ENCODE assay signal across 8 cellular contexts in the genomic region with DNA sequence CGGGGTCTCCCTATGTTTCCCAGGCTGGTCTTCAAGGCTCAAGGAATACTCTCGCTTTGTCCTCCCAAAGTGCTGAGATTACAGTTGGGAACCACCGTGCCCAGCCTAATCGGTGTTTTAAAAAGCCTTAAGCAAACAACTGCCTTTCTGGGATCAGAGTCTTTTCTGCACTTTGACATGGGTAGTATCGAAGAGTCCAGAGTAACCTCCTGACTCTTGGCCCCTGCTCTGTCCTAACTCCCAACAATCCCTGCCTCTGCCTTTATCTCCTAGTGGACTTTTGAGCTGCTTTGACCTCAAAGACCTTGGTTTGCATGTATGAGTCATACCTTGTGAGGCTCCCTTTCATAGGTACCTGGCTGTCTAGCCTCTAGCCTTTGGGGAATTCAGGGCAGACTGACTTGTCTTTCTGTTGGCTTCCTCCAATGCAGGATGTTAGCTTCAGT. TPM values are rescaled to one million over a fixed set of nuclear protein-coding genes. Genes with fewer than 3 reads are reported as not detected.
DNase-seq lines count a peak whose midpoint lies in the region; ATAC-seq and TF ChIP-seq lines count a peak whose summit lies in the region.

No MANE protein-coding gene starts in this region.

- DNase-seq in GM12865 (ENCODE audit: low read depth), result peak; percentile 76
- peak; percentile 50 for DNase-seq in H9
- peak; percentile 13 for DNase-seq in OCI-LY7 (ENCODE audit: low spot score)
- peak in 1 of 3 donors; percentile 83 for DNase-seq in right lobe of liver
- DNase-seq in spleen, result no peak
- no peak for DNase-seq in NCI-H1930 (lab: John Stamatoyannopoulos, UW)
- no peak for DNase-seq in neuronal stem cell (ENCODE audit: low spot score)
- DNase-seq in adrenal gland, result no peak

- CTCF ChIA-PET in OCI-LY7 (lab: Charles Lee; ENCODE audit: unreplicated experiment), result no interaction called here

- ATAC-seq in right lobe of liver, result peak; percentile 83 to 94 (median 86)

- TF ChIP-seq CTCF in GM12865 (IDR thresholded peaks at IDR 0.05; ENCODE audit: insufficient read depth, low read depth, low read length, missing control alignments), result no peak
- no peak for TF ChIP-seq CTCF in H9 (conservative IDR thresholded peaks at IDR 0.05)
- TF ChIP-seq CTCF in OCI-LY7 (conservative IDR thresholded peaks at IDR 0.05; ENCODE audit: low read length), result no peak
- no peak for TF ChIP-seq CTCF in right lobe of liver (IDR thresholded peaks at IDR 0.05)
- TF ChIP-seq CTCF in spleen (IDR thresholded peaks at IDR 0.05 in 8 of 11, conservative IDR thresholded peaks at IDR 0.05 in 3 of 11), result no peak
- no peak for TF ChIP-seq CTCF in adrenal gland (IDR thresholded peaks at IDR 0.05)

- H3K4me2 ChIP-seq in H9 (ENCODE audit: insufficient read depth, insufficient read length, low read length) (no peak overlapping the region), OCI-LY7 (ENCODE audit: low read length) (no peak overlapping the region), neuronal stem cell (ENCODE audit: insufficient read depth, low read length, poor library complexity, severe bottlenecking) (no peak overlapping the region)

- H3K27me3 Mint-ChIP-seq in H9 (ENCODE audit: low read depth), result no peaks in the 10 kb centered on the region

- H3T11ph ChIP-seq in H9 (ENCODE audit: low read length), result no peak overlapping the region

- H4K5ac ChIP-seq in H9 (ENCODE audit: insufficient read length, low read depth, low read length), result no peak overlapping the region

- H3K9me3 ChIP-seq in H9 (ENCODE audit: control insufficient read depth, low read depth, low read length), result no peaks in the 10 kb centered on the region
- no peaks in the 10 kb centered on the region for H3K9me3 ChIP-seq in OCI-LY7 (ENCODE audit: low read length)
- H3K9me3 ChIP-seq in right lobe of liver, result no peaks in the 10 kb centered on the region
- H3K9me3 ChIP-seq in spleen, result no peaks in the 10 kb centered on the region
- no peaks in the 10 kb centered on the region for H3K9me3 ChIP-seq in neuronal stem cell (replicated peaks in 1 of 2; ENCODE audit: control insufficient read depth in 2 of 2, insufficient read depth in 1 of 2, low read depth in 1 of 2, low read length in 2 of 2)
- H3K9me3 ChIP-seq in adrenal gland (replicated peaks in 1 of 3), result no peaks in the 10 kb centered on the region

- H3K14ac ChIP-seq in H9 (ENCODE audit: insufficient read depth, low read length) (no peak overlapping the region), neuronal stem cell (ENCODE audit: low read length) (no peak overlapping the region)

- TF ChIP-seq POLR2A in right lobe of liver (IDR thresholded peaks at IDR 0.05), result no peak
- no peak for TF ChIP-seq POLR2A in spleen (IDR thresholded peaks at IDR 0.05)
- TF ChIP-seq POLR2A in adrenal gland (IDR thresholded peaks at IDR 0.05), result no peak

- H3K36me3 ChIP-seq in OCI-LY7 (ENCODE audit: insufficient read depth, low read length), result peaks cover 16% of the 10 kb centered on the region; the same call in 1 of the 2 replicates
- peaks cover 0 to 3% (median 0%) of the 10 kb centered on the region in 4 donors for H3K36me3 ChIP-seq in right lobe of liver
- H3K36me3 ChIP-seq in spleen, result peaks cover 0 to 4% (median 0%) of the 10 kb centered on the region in 6 donors
- H3K36me3 ChIP-seq in neuronal stem cell (replicated peaks in 1 of 2; ENCODE audit: control insufficient read depth in 2 of 2, insufficient read depth in 2 of 2, low read length in 2 of 2), result peaks cover 5 to 28% of the 10 kb centered on the region in 2 donors
- H3K36me3 ChIP-seq in adrenal gland (replicated peaks in 1 of 2), result no peaks in the 10 kb centered on the region

- H2BK15ac ChIP-seq in H9 (ENCODE audit: low read depth, low read length) (no peak overlapping the region), neuronal stem cell (ENCODE audit: low read length) (no peak overlapping the region)

- H3K4ac ChIP-seq in H9 (ENCODE audit: low read depth, low read length) (no peak overlapping the region), neuronal stem cell (ENCODE audit: low read length) (no peak overlapping the region)

- intact Hi-C loops in OCI-LY7 (cut with micrococcal nuclease; ENCODE audit: unreplicated experiment), result no loop called here
- intact Hi-C loops in right lobe of liver (cut with DNase I), result no loop called here
- intact Hi-C loops in spleen (cut with DNase I; ENCODE audit: low total_unique reads), result no loop called here
- intact Hi-C loops in adrenal gland (cut with DNase I), result no loop called here

- H3K27me3 ChIP-seq in H9 (ENCODE audit: insufficient read depth, low read length) (no peaks in the 10 kb centered on the region), right lobe of liver (no peaks in the 10 kb centered on the region), spleen (replicated peaks in 1 of 7) (no peaks in the 10 kb centered on the region), neuronal stem cell (ENCODE audit: control insufficient read depth in 3 of 3, insufficient read depth in 3 of 3, low read depth in 1 of 3, low read length in 3 of 3) (peaks cover 0 to 2% (median 0%) of the 10 kb centered on the region in 3 experiments), adrenal gland (no peaks in the 10 kb centered on the region)

- H3K18ac ChIP-seq in H9 (ENCODE audit: insufficient read length, low read depth, low read length) (no peak overlapping the region), neuronal stem cell (ENCODE audit: low read length) (no peak overlapping the region)

- H3K4me1 ChIP-seq in H9 (ENCODE audit: insufficient read depth, low read length) (no peaks in the 10 kb centered on the region), OCI-LY7 (ENCODE audit: insufficient read depth, low read length, poor library complexity, severe bottlenecking) (peaks cover 17% of the 10 kb centered on the region), right lobe of liver (peaks cover 0 to 29% (median 14%) of the 10 kb centered on the region in 4 donors), spleen (peaks cover 0 to 6% (median 0%) of the 10 kb centered on the region in 6 donors), neuronal stem cell (ENCODE audit: control insufficient read depth in 2 of 2, insufficient read depth in 1 of 2, low read depth in 1 of 2, low read length in 2 of 2) (no peaks in the 10 kb centered on the region), adrenal gland (replicated peaks in 1 of 2) (no peaks in the 10 kb centered on the region)

- peak overlapping the region in 2 of 3 experiments; percentile 15 to 62; a peak in 3 of 7 replicates for H3K27ac Mint-ChIP-seq in H9

- H2BK120ac ChIP-seq in H9 (ENCODE audit: low read depth, low read length, poor library complexity, severe bottlenecking), result no peak overlapping the region
- H2BK120ac ChIP-seq in neuronal stem cell (ENCODE audit: low read depth, low read length), result no peak overlapping the region

- no peak overlapping the region for H2BK20ac ChIP-seq in H9 (ENCODE audit: low read depth, low read length, poor library complexity, severe bottlenecking)

- no peaks in the 10 kb centered on the region; a peak in 1 of 7 replicates for H3K36me3 Mint-ChIP-seq in H9 (ENCODE audit: insufficient read depth in 1 of 3, low read depth in 3 of 3)

- H3K79me1 ChIP-seq in H9 (ENCODE audit: insufficient read depth, low read depth, low read length, poor library complexity, severe bottlenecking) (peaks cover 2% of the 10 kb centered on the region), neuronal stem cell (ENCODE audit: low read depth, low read length) (peaks cover 2% of the 10 kb centered on the region)

- no peak overlapping the region for H3K56ac ChIP-seq in H9 (ENCODE audit: insufficient read length, low read depth, low read length)

- H3K23me2 ChIP-seq in H9 (ENCODE audit: insufficient read length, low read depth, low read length, poor library complexity, severe bottlenecking), result no peaks in the 10 kb centered on the region

- no peak overlapping the region for H2BK12ac ChIP-seq in H9 (ENCODE audit: insufficient read length, low read depth, low read length)
- H2BK12ac ChIP-seq in neuronal stem cell (ENCODE audit: low read length), result no peak overlapping the region

- H2BK5ac ChIP-seq in H9 (ENCODE audit: insufficient read length, low read length) (no peak overlapping the region), neuronal stem cell (ENCODE audit: low read length) (no peak overlapping the region)

- H4K8ac ChIP-seq in H9 (replicated peaks; ENCODE audit: insufficient read length, low read depth, low read length), result no peak overlapping the region
- no peak overlapping the region for H4K8ac ChIP-seq in neuronal stem cell (ENCODE audit: low read depth, low read length)

- no peak overlapping the region for H3K4me3 ChIP-seq in GM12865 (ENCODE audit: low read depth, low read length)
- no peak overlapping the region for H3K4me3 ChIP-seq in OCI-LY7 (ENCODE audit: low read depth, low read length, poor library complexity, severe bottlenecking)
- H3K4me3 ChIP-seq in right lobe of liver, result peak overlapping the region in 1 of 3 donors; percentile 7
- H3K4me3 ChIP-seq in spleen, result no peak overlapping the region
- no peak overlapping the region for H3K4me3 ChIP-seq in neuronal stem cell (ENCODE audit: low read length in 2 of 2)
- H3K4me3 ChIP-seq in adrenal gland, result no peak overlapping the region

- WGBS in H9 (ENCODE audit: extremely low coverage, insufficient read length, low lambda C conversion rate), result no CpG with 5 or more reads among the region's 5 CpGs
- 48% methylated on average over 5 of the region's 5 CpGs for WGBS in right lobe of liver (ENCODE audit: insufficient coverage, low coverage, low lambda C conversion rate, missing lambda C conversion rate)
- WGBS in spleen, 5 donors, result 82 to 99% (median 94%) methylated on average over 5 of the region's 5 CpGs
- WGBS in neuronal stem cell (ENCODE audit: extremely low coverage in 2 of 2, insufficient read length in 2 of 2, insufficient replicate concordance in 1 of 2), 2 donors, result no CpG with 5 or more reads among the region's 5 CpGs
- WGBS in adrenal gland, 4 donors, result 93 to 97% (median 95%) methylated on average over 5 of the region's 5 CpGs

- H3K79me2 ChIP-seq in H9 (ENCODE audit: insufficient read depth, low read length) (no peaks in the 10 kb centered on the region), OCI-LY7 (ENCODE audit: insufficient read depth, low read depth, low read length) (0 out of 2 replicates have a peak, but pooled peaks cover 4% of the 10 kb centered on the region)

- no peaks in the 10 kb centered on the region for H4K20me1 ChIP-seq in H9 (ENCODE audit: control insufficient read depth, insufficient read depth, insufficient read length)
- H4K20me1 ChIP-seq in OCI-LY7 (ENCODE audit: insufficient read depth, low read length), result no peaks in the 10 kb centered on the region

- no TSS peak for BruUV-seq in OCI-LY7 (replicated peaks; lab: Mats Ljungman, UMichigan)

- H2AK5ac ChIP-seq in H9 (ENCODE audit: insufficient read length, low read length), result no peak overlapping the region
- no peak overlapping the region for H2AK5ac ChIP-seq in neuronal stem cell (ENCODE audit: low read depth, low read length)

- H3K27ac ChIP-seq in H9 (ENCODE audit: insufficient read length, low read depth, low read length), result no peak overlapping the region
- H3K27ac ChIP-seq in OCI-LY7 (ENCODE audit: low read depth, low read length, poor library complexity, severe bottlenecking), result no peak overlapping the region
- H3K27ac ChIP-seq in right lobe of liver, result peak overlapping the region; percentile 33 to 79 (median 73)
- no peak overlapping the region for H3K27ac ChIP-seq in spleen
- H3K27ac ChIP-seq in neuronal stem cell (replicated peaks; ENCODE audit: low read length), result no peak overlapping the region
- H3K27ac ChIP-seq in adrenal gland, result no peak overlapping the region

- no peak overlapping the region for H2AFZ ChIP-seq in H9 (ENCODE audit: low read length)
- H2AFZ ChIP-seq in OCI-LY7 (ENCODE audit: low read length), result no peak overlapping the region
- no peak overlapping the region for H2AFZ ChIP-seq in neuronal stem cell (ENCODE audit: low read length)

- H3K23ac ChIP-seq in H9 (ENCODE audit: insufficient read length, low read depth, low read length) (no peak overlapping the region), neuronal stem cell (ENCODE audit: low read depth, low read length, poor library complexity) (no peak overlapping the region)

- no peaks in the 10 kb centered on the region for H3K9me2 ChIP-seq in OCI-LY7 (ENCODE audit: insufficient read depth, low read length)

- H3K9ac ChIP-seq in H9 (ENCODE audit: extremely low read depth, insufficient read length, low read length) (no peak overlapping the region), neuronal stem cell (ENCODE audit: low read depth, low read length, poor library complexity) (no peak overlapping the region)

- peaks cover 6% of the 10 kb centered on the region in 2 experiments; a peak in 3 of 4 replicates for H3K4me1 Mint-ChIP-seq in H9

- H4K91ac ChIP-seq in H9 (ENCODE audit: insufficient read length, low read depth, low read length), result no peak overlapping the region
- H4K91ac ChIP-seq in neuronal stem cell (ENCODE audit: low read depth, low read length, poor library complexity), result no peak overlapping the region

- POLR2A ChIA-PET in OCI-LY7 (lab: Charles Lee), result no interaction called here

- H3K9me3 Mint-ChIP-seq in H9, result no peaks in the 10 kb centered on the region

- H3K4me3 Mint-ChIP-seq in H9, result no peak overlapping the region

RNA-seq across cellular contexts. Expression of gene HACD2, which starts 21.0 kb away (rescaled TPM):
- total RNA-seq in H9 (2021) (27.4 and 28.4 TPM in 2 replicates), OCI-LY7 (2022) (18.0 and 22.5 TPM in 2 replicates), right lobe of liver (10 to 100 TPM; 23.0 to 39.8 (median 27.2) TPM), spleen (10 to 100 TPM; 16.6 to 26.6 (median 21.4) TPM), adrenal gland (10 to 100 TPM; 14.2 to 29.9 (median 23.0) TPM)
- 6.5 and 10.2 TPM in 2 replicates for total RNA-seq in OCI-LY7 (2014; rRNA removed; shearing (Covaris generic))
- polyA plus RNA-seq in spleen (10 to 100 TPM in 1 of 3 donors, 1 to 10 TPM in 2; 6.0 to 10.4 (median 9.6) TPM), adrenal gland (10 to 100 TPM in 1 of 3 donors, 1 to 10 TPM in 2; 5.1 to 22.0 (median 8.1) TPM)
- 15.9 TPM for polyA plus RNA-seq in neuronal stem cell (2013, experiment 1 of 2)
- polyA plus RNA-seq in neuronal stem cell (2013, experiment 2 of 2), result 15.7 TPM

Comparison
In these comparisons a context has a peak if more than half of its experiments do, and no peak if none do; other contexts are left out.
1. DNase-seq: peak in GM12865 (single experiment), H9 (single experiment) and OCI-LY7 (single experiment); none in spleen (single experiment), NCI-H1930 (0 of 2), neuronal stem cell (single experiment) and adrenal gland (0 of 7).
2. H3K27ac ChIP-seq: peak in right lobe of liver (3 of 3); none in H9 (single experiment), OCI-LY7 (single experiment), spleen (0 of 8), neuronal stem cell (single experiment) and adrenal gland (0 of 5).